In genomic region chr13:41007359-41008118, GRCh38 we compare ENCODE assay signal across 9 cellular contexts. TPM values are rescaled to one million over a fixed set of nuclear protein-coding genes. Genes with fewer than 3 reads are reported as not detected.
DNase-seq lines count a peak whose midpoint lies in the region; ATAC-seq and TF ChIP-seq lines count a peak whose summit lies in the region.
"Had no signal": no experiment of that assay in that cellular context is flagged by ENCODE, and none has a peak within 500 bp of the region (broad histone marks: within the 10 kb centered on the region; RNA-seq: fewer than 3 reads in every experiment).

No MANE protein-coding gene starts in this region.

- H3K4me3 ChIP-seq in colonic mucosa: no peak overlapping the region

- peak; percentile 60 for ATAC-seq in stimulated activated memory B cell treated with anti-CD40 and anti-IgM and Interleukin-4, amounts not matched to agents 10 μg/mL and 1 μg/mL and 100 μg/mL, for 72 hours
- ATAC-seq in HG02840 (IDR thresholded peaks at IDR 0.05; ENCODE audit: low FRiP score, unreplicated experiment): no peak
- ATAC-seq: HCT116 had no signal

- no peaks in the 10 kb centered on the region for H3K27me3 ChIP-seq in colonic mucosa

- no peaks in the 10 kb centered on the region for H3K9me3 ChIP-seq in colonic mucosa

- peaks cover 60% of the 10 kb centered on the region for H3K4me1 Mint-ChIP-seq in T-helper 1 cell treated with Interleukin-12 subunit alpha and Interleukin-12 subunit beta and Interleukin-4 antibody, amounts not matched to agents 30 μg/mL and 1 μg/mL, for 36 hours (ENCODE audit: low read depth)
- H3K4me1 Mint-ChIP-seq in stimulated activated memory B cell treated with anti-CD40 and anti-IgM and Interleukin-4, amounts not matched to agents 10 μg/mL and 1 μg/mL and 100 μg/mL, for 72 hours: peaks cover 66% of the 10 kb centered on the region

- no peak for TF ChIP-seq CTCF in colonic mucosa (IDR thresholded peaks at IDR 0.05)

- peak overlapping the region; percentile 63 for H3K4me3 Mint-ChIP-seq in T-helper 1 cell treated with Interleukin-12 subunit alpha and Interleukin-12 subunit beta and Interleukin-4 antibody, amounts not matched to agents 30 μg/mL and 1 μg/mL, for 36 hours
- H3K4me3 Mint-ChIP-seq in stimulated activated memory B cell treated with anti-CD40 and anti-IgM and Interleukin-4, amounts not matched to agents 10 μg/mL and 1 μg/mL and 100 μg/mL, for 72 hours: peak overlapping the region; percentile 46

- no peak for DNase-seq in T-helper 1 cell
- peak; percentile 43 to 83 for DNase-seq in NOMO-1 (lab: John Stamatoyannopoulos, UW; ENCODE audit: unreplicated experiment in 2 of 2)
- DNase-seq in colonic mucosa: no peak
- no peak for DNase-seq in iPS-NIHi11 (ENCODE audit: low spot score)
- no peak for DNase-seq in hepatic stellate cell (ENCODE audit: low spot score)

- H3K27me3 Mint-ChIP-seq in T-helper 1 cell treated with Interleukin-12 subunit alpha and Interleukin-12 subunit beta and Interleukin-4 antibody, amounts not matched to agents 30 μg/mL and 1 μg/mL, for 36 hours (ENCODE audit: low read depth): no peaks in the 10 kb centered on the region
- H3K27me3 Mint-ChIP-seq in stimulated activated memory B cell treated with anti-CD40 and anti-IgM and Interleukin-4, amounts not matched to agents 10 μg/mL and 1 μg/mL and 100 μg/mL, for 72 hours: no peaks in the 10 kb centered on the region

- H3K27ac ChIP-seq in colonic mucosa: peak overlapping the region; percentile 16

- H3K9me3 Mint-ChIP-seq in T-helper 1 cell treated with Interleukin-12 subunit alpha and Interleukin-12 subunit beta and Interleukin-4 antibody, amounts not matched to agents 30 μg/mL and 1 μg/mL, for 36 hours: no peaks in the 10 kb centered on the region
- H3K9me3 Mint-ChIP-seq in stimulated activated memory B cell treated with anti-CD40 and anti-IgM and Interleukin-4, amounts not matched to agents 10 μg/mL and 1 μg/mL and 100 μg/mL, for 72 hours: no peaks in the 10 kb centered on the region

- intact Hi-C loops in colonic mucosa (cut with DNase I): no loop called here

- peaks cover 17% of the 10 kb centered on the region for H3K36me3 Mint-ChIP-seq in T-helper 1 cell treated with Interleukin-12 subunit alpha and Interleukin-12 subunit beta and Interleukin-4 antibody, amounts not matched to agents 30 μg/mL and 1 μg/mL, for 36 hours (ENCODE audit: low read depth)
- H3K36me3 Mint-ChIP-seq in stimulated activated memory B cell treated with anti-CD40 and anti-IgM and Interleukin-4, amounts not matched to agents 10 μg/mL and 1 μg/mL and 100 μg/mL, for 72 hours: peaks cover 17% of the 10 kb centered on the region

- peaks cover 8% of the 10 kb centered on the region for H3K4me1 ChIP-seq in colonic mucosa

- no peaks in the 10 kb centered on the region for H3K36me3 ChIP-seq in colonic mucosa

- H3K27ac Mint-ChIP-seq in T-helper 1 cell treated with Interleukin-12 subunit alpha and Interleukin-12 subunit beta and Interleukin-4 antibody, amounts not matched to agents 30 μg/mL and 1 μg/mL, for 36 hours: peak overlapping the region; percentile 73
- H3K27ac Mint-ChIP-seq in stimulated activated memory B cell treated with anti-CD40 and anti-IgM and Interleukin-4, amounts not matched to agents 10 μg/mL and 1 μg/mL and 100 μg/mL, for 72 hours: peak overlapping the region; percentile 33

- no peak overlapping the region for H3K9ac ChIP-seq in colonic mucosa (ENCODE audit: low read depth in 2 of 2, low read length in 2 of 2)

RNA-seq across cellular contexts. Expression of gene ELF1, which starts 11.6 kb away (rescaled TPM):
- total RNA-seq in colonic mucosa: 100 to 1,000 TPM in 1 of 2 donors, 10 to 100 TPM in 1; 72.2 to 120 TPM

RNA-seq across cellular contexts. Expression of gene WBP4, which starts 53.8 kb away (rescaled TPM):
- 1 to 10 TPM; 5.8 to 7.5 TPM for total RNA-seq in colonic mucosa

Comparison
In these comparisons a context has a peak if more than half of its experiments do, and no peak if none do; other contexts are left out.
1. DNase-seq: peak in NOMO-1 (2 of 2); none in T-helper 1 cell (0 of 5), colonic mucosa (single experiment), iPS-NIHi11 (single experiment) and hepatic stellate cell (single experiment).